In the genomic region with DNA sequence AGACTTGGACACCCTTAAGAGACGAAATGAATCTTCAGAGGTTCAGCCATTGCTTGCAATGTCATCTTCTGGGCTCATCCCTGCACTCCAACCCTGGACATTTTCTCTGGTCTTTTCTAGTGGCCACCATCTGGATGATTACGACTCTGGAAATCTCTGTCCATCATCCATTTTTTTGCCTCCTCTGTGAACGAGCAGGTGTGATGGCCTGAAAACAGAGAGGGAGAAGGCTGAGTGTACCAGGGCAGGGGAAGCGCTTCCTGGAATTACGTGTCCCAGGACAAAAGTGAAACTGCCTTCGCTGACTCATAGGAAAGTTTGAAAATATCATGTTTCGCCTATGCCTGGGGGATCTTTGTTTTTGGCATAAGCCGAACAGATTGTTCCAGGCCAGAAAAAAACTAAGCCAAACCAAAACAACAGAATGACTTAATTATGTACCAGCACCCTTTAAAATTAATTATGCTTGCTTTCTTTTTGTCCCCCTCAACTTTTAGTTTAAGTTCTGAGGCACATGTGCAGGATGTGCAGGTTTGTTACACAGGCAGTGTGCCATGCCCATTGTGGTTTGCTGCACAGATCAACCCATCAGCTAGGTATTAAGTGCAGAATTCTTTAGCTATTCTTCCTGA, we compare ENCODE assay signal across 8 cellular contexts. TPM values are rescaled to one million over a fixed set of nuclear protein-coding genes. Genes with fewer than 3 reads are reported as not detected.
DNase-seq lines count a peak whose midpoint lies in the region; ATAC-seq, FAIRE-seq and TF ChIP-seq lines count a peak whose summit lies in the region.

No MANE protein-coding gene starts in this region.

- no peak for TF ChIP-seq CTCF in activated CD8-positive, alpha-beta T cell treated with anti-CD3 and anti-CD28 coated beads for 36 hours (IDR thresholded peaks at IDR 0.05)
- no peak for TF ChIP-seq CTCF in fibroblast of pulmonary artery (IDR thresholded peaks at IDR 0.05; ENCODE audit: low read length, missing control alignments)

- no peaks in the 10 kb centered on the region for H3K27me3 ChIP-seq in skeletal muscle tissue (ENCODE audit: control insufficient read depth in 3 of 3, insufficient read depth in 3 of 3, low read length in 3 of 3)

- CTCF ChIA-PET in activated CD8-positive, alpha-beta T cell treated with anti-CD3 and anti-CD28 coated beads for 36 hours (lab: Charles Lee) = no interaction called here

- DNase-seq in GM18507 (ENCODE audit: extremely low spot score, insufficient read length, low read depth) (no peak), fibroblast of pulmonary artery (ENCODE audit: low read depth) (peak; percentile 85), GF-D8 (lab: John Stamatoyannopoulos, UW) (no peak), NCI-H146 treated with DMSO at 0.1 percent for 48 hours (lab: John Stamatoyannopoulos, UW; ENCODE audit: unreplicated experiment) (no peak), C1 segment of cervical spinal cord (lab: John Stamatoyannopoulos, UW) (no peak)
- DNase-seq in activated CD8-positive, alpha-beta T cell treated with anti-CD3 and anti-CD28 coated beads for 36 hours = peak; percentile 56

- peak; percentile 78 for FAIRE-seq in GM18507 (lab: Jason Lieb, UNC)

- H3K4me3 Mint-ChIP-seq in activated CD8-positive, alpha-beta T cell treated with anti-CD3 and anti-CD28 coated beads for 36 hours = no peak overlapping the region

- POLR2A ChIA-PET in activated CD8-positive, alpha-beta T cell treated with anti-CD3 and anti-CD28 coated beads for 36 hours (lab: Charles Lee) = interaction anchor here (0.6 kb wide), 1 partner anchor 13 kb away, joined by 3 read pairs; no protein-coding TSS in a partner anchor

- ATAC-seq in HG03520 (IDR thresholded peaks at IDR 0.05; ENCODE audit: unreplicated experiment) = peak; percentile 37
- ATAC-seq in activated CD8-positive, alpha-beta T cell treated with anti-CD3 and anti-CD28 coated beads for 36 hours = peak; percentile 70

- H3K36me3 Mint-ChIP-seq in activated CD8-positive, alpha-beta T cell treated with anti-CD3 and anti-CD28 coated beads for 36 hours (ENCODE audit: low read depth) = peaks cover 25% of the 10 kb centered on the region

- peaks cover 19 to 34% (median 20%) of the 10 kb centered on the region in 3 donors for H3K4me1 ChIP-seq in skeletal muscle tissue (ENCODE audit: control insufficient read depth in 3 of 3, insufficient read depth in 3 of 3, low read length in 3 of 3)

- peak overlapping the region; percentile 80 for H3K27ac ChIP-seq in skeletal muscle tissue (ENCODE audit: low read depth, low read length)

- H3K27me3 Mint-ChIP-seq in activated CD8-positive, alpha-beta T cell treated with anti-CD3 and anti-CD28 coated beads for 36 hours = peaks cover 7% of the 10 kb centered on the region

- no peaks in the 10 kb centered on the region for H3K9me3 ChIP-seq in skeletal muscle tissue (ENCODE audit: control insufficient read depth in 3 of 3, low read length in 3 of 3)

- intact Hi-C loops in activated CD8-positive, alpha-beta T cell treated with anti-CD3 and anti-CD28 coated beads for 36 hours (cut with micrococcal nuclease) = no loop called here

- H3K36me3 ChIP-seq in skeletal muscle tissue (ENCODE audit: control insufficient read depth in 3 of 3, insufficient read depth in 3 of 3, low read length in 3 of 3) = no peaks in the 10 kb centered on the region

- peak overlapping the region; percentile 28 to 70 (median 45) for H3K9ac ChIP-seq in skeletal muscle tissue (ENCODE audit: low read depth in 1 of 3, low read length in 3 of 3)

- peaks cover 54% of the 10 kb centered on the region for H3K4me1 Mint-ChIP-seq in activated CD8-positive, alpha-beta T cell treated with anti-CD3 and anti-CD28 coated beads for 36 hours (ENCODE audit: low read depth)

- H3K9me3 Mint-ChIP-seq in activated CD8-positive, alpha-beta T cell treated with anti-CD3 and anti-CD28 coated beads for 36 hours = peaks cover 13% of the 10 kb centered on the region

- H3K27ac Mint-ChIP-seq in activated CD8-positive, alpha-beta T cell treated with anti-CD3 and anti-CD28 coated beads for 36 hours = peak overlapping the region; percentile 56

- peak overlapping the region; percentile 26 for H3K4me3 ChIP-seq in fibroblast of pulmonary artery (replicated peaks; ENCODE audit: low read depth, low read length)
- peak overlapping the region; percentile 45 to 64 (median 52) for H3K4me3 ChIP-seq in skeletal muscle tissue (ENCODE audit: low read length in 3 of 3)

RNA-seq across cellular contexts. Expression of a gene that starts 31.9 kb away (rescaled TPM):
- total RNA-seq in activated CD8-positive, alpha-beta T cell treated with anti-CD3 and anti-CD28 coated beads for 36 hours = 10 to 100 TPM; 13.6 to 13.8 TPM
- total RNA-seq in skeletal muscle tissue = 2.6 TPM

Comparison
In these comparisons a context has a peak if more than half of its experiments do, and no peak if none do; other contexts are left out.
1. DNase-seq: peak in activated CD8-positive, alpha-beta T cell treated with anti-CD3 and anti-CD28 coated beads for 36 hours (single experiment) and fibroblast of pulmonary artery (single experiment); none in GM18507 (single experiment), GF-D8 (single experiment), NCI-H146 treated with DMSO at 0.1 percent for 48 hours (single experiment) and C1 segment of cervical spinal cord (0 of 14).